ENCODE assay signal across 1 cellular context in the genomic region with DNA sequence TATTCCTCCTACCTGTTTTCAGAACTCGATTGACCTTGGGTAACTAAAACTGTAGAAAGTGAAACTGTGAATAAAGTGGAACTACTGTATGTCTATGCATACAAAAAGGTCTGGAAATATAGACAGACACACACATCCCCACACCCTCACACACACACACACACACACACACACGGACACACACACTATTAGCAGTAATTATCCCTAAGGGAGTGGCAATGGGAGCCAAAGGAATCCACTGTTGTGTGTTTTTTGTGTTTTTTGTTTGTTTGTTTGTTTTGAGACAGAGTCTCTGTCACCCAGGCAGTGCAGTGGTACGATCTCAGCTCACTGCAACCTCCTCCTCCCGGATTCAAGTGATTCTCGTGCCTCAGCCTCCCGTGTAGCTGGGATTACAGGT.
TF ChIP-seq lines count a peak whose summit lies in the region.

No MANE protein-coding gene starts in this region.

TF ChIP-seq in K562, 482 proteins besides CTCF, POLR2A, EP300 and RAD21:
- TF ChIP-seq, protein P1, sequence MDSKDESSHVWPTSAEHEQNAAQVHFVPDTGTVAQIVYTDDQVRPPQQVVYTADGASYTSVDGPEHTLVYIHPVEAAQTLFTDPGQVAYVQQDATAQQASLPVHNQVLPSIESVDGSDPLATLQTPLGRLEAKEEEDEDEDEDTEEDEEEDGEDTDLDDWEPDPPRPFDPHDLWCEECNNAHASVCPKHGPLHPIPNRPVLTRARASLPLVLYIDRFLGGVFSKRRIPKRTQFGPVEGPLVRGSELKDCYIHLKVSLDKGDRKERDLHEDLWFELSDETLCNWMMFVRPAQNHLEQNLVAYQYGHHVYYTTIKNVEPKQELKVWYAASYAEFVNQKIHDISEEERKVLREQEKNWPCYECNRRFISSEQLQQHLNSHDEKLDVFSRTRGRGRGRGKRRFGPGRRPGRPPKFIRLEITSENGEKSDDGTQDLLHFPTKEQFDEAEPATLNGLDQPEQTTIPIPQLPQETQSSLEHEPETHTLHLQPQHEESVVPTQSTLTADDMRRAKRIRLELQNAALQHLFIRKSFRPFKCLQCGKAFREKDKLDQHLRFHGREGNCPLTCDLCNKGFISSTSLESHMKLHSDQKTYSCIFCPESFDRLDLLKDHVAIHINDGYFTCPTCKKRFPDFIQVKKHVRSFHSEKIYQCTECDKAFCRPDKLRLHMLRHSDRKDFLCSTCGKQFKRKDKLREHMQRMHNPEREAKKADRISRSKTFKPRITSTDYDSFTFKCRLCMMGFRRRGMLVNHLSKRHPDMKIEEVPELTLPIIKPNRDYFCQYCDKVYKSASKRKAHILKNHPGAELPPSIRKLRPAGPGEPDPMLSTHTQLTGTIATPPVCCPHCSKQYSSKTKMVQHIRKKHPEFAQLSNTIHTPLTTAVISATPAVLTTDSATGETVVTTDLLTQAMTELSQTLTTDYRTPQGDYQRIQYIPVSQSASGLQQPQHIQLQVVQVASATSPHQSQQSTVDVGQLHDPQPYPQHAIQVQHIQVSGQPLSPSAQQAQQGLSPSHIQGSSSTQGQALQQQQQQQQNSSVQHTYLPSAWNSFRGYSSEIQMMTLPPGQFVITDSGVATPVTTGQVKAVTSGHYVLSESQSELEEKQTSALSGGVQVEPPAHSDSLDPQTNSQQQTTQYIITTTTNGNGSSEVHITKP (IDR thresholded peaks at IDR 0.05; ENCODE audit: partially characterized antibody): peak; percentile 30
- TF ChIP-seq MTA2 (IDR thresholded peaks at IDR 0.05; ENCODE audit: low read depth) (no peak), PCBP1 (IDR thresholded peaks at IDR 0.05; ENCODE audit: low read depth, low read length, poor library complexity, severe bottlenecking) (no peak), E2F8 (IDR thresholded peaks at IDR 0.05; ENCODE audit: low read depth, partially characterized antibody) (no peak), HOMEZ (CRISPR knock-in tag; IDR thresholded peaks at IDR 0.05) (no peak), ZNF133 (CRISPR knock-in tag; IDR thresholded peaks at IDR 0.05) (no peak), SRSF7 (optimal IDR thresholded peaks at IDR 0.05; ENCODE audit: low read depth, low read length) (no peak)
TF ChIP-seq in K562: peak in this region for 1.
